Comparison of ENCODE assay signal across 18 cellular contexts in the genomic region with DNA sequence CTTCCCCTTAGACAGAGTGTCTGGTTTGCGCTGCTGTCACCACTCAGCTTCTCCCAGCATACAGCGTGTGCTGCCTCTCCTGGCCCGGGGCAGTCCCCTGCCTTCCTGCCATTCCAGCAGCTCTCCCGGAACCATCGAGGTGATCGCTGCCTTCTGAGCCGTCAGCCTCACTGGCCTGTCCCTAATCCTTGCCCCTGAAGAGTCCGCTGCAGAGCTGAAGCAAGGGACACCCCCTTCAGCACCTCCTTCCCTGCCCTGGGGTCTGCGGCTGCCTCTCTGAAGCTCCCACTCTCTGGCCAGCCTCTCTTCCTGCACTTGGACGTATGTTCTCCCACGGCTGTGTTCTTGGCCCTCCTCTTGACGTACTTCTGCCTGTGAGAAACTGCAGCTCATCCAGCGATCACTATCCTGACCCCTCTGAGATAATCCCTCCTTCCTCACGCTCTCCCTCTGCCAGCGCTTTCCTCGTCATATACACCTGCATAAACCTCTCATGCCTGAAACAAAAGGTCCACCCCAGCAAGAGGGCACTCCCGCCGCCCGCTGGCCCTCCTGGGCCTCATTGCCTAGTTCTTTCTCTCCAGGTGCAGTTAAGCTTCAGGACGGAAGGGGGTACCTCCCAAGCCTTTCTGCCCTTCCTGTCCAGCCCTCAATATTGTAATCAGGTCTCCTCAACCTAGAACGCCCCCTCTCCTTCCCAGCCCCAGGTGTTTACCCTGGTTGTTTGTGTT.
DNase-seq lines count a peak whose midpoint lies in the region; ATAC-seq and TF ChIP-seq lines count a peak whose summit lies in the region.
"Had no signal": no experiment of that assay in that cellular context is flagged by ENCODE, and none has a peak within 500 bp of the region (broad histone marks: within the 10 kb centered on the region; RNA-seq: fewer than 3 reads in every experiment).

No MANE protein-coding gene starts in this region.

- H3K27me3 Mint-ChIP-seq in activated CD4-positive, alpha-beta T cell treated with anti-CD3 and anti-CD28 coated beads, Interleukin-2, amount 10 ng/mL, durations not matched to agents 24 days and 14 days, result no peaks in the 10 kb centered on the region
- no peaks in the 10 kb centered on the region for H3K27me3 Mint-ChIP-seq in H9 (ENCODE audit: low read depth)
- no peaks in the 10 kb centered on the region for H3K27me3 Mint-ChIP-seq in activated T-helper 1 cell treated with anti-CD3 and anti-CD28 coated beads, Interleukin-12 subunit alpha, Interleukin-12 subunit beta, Interleukin-2, Interleukin-4 antibody, amounts not matched to agents 30 ng/mL and 10 ng/mL and 1 ng/mL, durations not matched to agents 14 hours and 24 hours and 36 hours (ENCODE audit: insufficient read depth)
- H3K27me3 Mint-ChIP-seq in glutamatergic neuron (ENCODE audit: unreplicated experiment), result peaks cover 1% of the 10 kb centered on the region
- H3K27me3 Mint-ChIP-seq: stimulated activated naive CD8-positive, alpha-beta T cell treated with anti-CD3 and anti-CD28 coated beads, Interleukin-15, amount 100 ng/mL, for 72 hours had no signal

- H3K23ac ChIP-seq in H9 (ENCODE audit: insufficient read length, low read depth, low read length) (no peak overlapping the region), neuronal stem cell (ENCODE audit: low read depth, low read length, poor library complexity) (peak overlapping the region; percentile 53)

- no peaks in the 10 kb centered on the region for H3K23me2 ChIP-seq in H9 (ENCODE audit: insufficient read length, low read depth, low read length, poor library complexity, severe bottlenecking)

- H3K79me1 ChIP-seq in H9 (ENCODE audit: insufficient read depth, low read depth, low read length, poor library complexity, severe bottlenecking), result no peaks in the 10 kb centered on the region
- H3K79me1 ChIP-seq in neuronal stem cell (ENCODE audit: low read depth, low read length), result no peaks in the 10 kb centered on the region

- H2AK5ac ChIP-seq in H9 (ENCODE audit: insufficient read length, low read length) (no peak overlapping the region), neuronal stem cell (ENCODE audit: low read depth, low read length) (peak overlapping the region; percentile 17)

- H3K36me3 ChIP-seq in neuronal stem cell (replicated peaks in 1 of 2; ENCODE audit: control insufficient read depth in 2 of 2, insufficient read depth in 2 of 2, low read length in 2 of 2), result no peaks in the 10 kb centered on the region
- H3K36me3 ChIP-seq: adrenal gland, prostate gland, vagina had no signal

- no peak for ATAC-seq in GM21825 (IDR thresholded peaks at IDR 0.05; ENCODE audit: unreplicated experiment)
- ATAC-seq: HCT116; stimulated activated naive CD8-positive, alpha-beta T cell treated with anti-CD3 and anti-CD28 coated beads, Interleukin-15, amount 100 ng/mL, for 72 hours had no signal

- H3K79me2 ChIP-seq in H9 (ENCODE audit: insufficient read depth, low read length), result no peaks in the 10 kb centered on the region

- no peaks in the 10 kb centered on the region for H3K27me3 ChIP-seq in H9 (ENCODE audit: insufficient read depth, low read length)
- H3K27me3 ChIP-seq in neuronal stem cell (ENCODE audit: control insufficient read depth in 3 of 3, insufficient read depth in 3 of 3, low read depth in 1 of 3, low read length in 3 of 3), result no peaks in the 10 kb centered on the region
- H3K27me3 ChIP-seq: adrenal gland, vagina had no signal

- WGBS in H9 (ENCODE audit: extremely low coverage, insufficient read length, low lambda C conversion rate), result no CpG with 5 or more reads among the region's 21 CpGs
- WGBS in neuronal stem cell (ENCODE audit: extremely low coverage in 2 of 2, insufficient read length in 2 of 2, insufficient replicate concordance in 1 of 2), 2 donors, result no CpG with 5 or more reads among the region's 21 CpGs

- H4K91ac ChIP-seq in H9 (ENCODE audit: insufficient read length, low read depth, low read length) (no peak overlapping the region), neuronal stem cell (ENCODE audit: low read depth, low read length, poor library complexity) (no peak overlapping the region)

- no peak overlapping the region for H4K5ac ChIP-seq in H9 (ENCODE audit: insufficient read length, low read depth, low read length)

- H3K27ac ChIP-seq in H9 (ENCODE audit: insufficient read length, low read depth, low read length), result no peak overlapping the region
- H3K27ac ChIP-seq in neuronal stem cell (replicated peaks; ENCODE audit: low read length), result no peak overlapping the region
- H3K27ac ChIP-seq: adrenal gland, left ventricle myocardium inferior, prostate gland, vagina had no signal

- H3K4me2 ChIP-seq in H9 (ENCODE audit: insufficient read depth, insufficient read length, low read length), result no peak overlapping the region
- no peak overlapping the region for H3K4me2 ChIP-seq in neuronal stem cell (ENCODE audit: insufficient read depth, low read length, poor library complexity, severe bottlenecking)

- no peak for DNase-seq in activated CD4-positive, alpha-beta T cell treated with anti-CD3 and anti-CD28 coated beads, Interleukin-2, amount 10 ng/mL, durations not matched to agents 24 days and 14 days
- no peak for DNase-seq in activated CD4-positive, alpha-beta T cell treated with anti-CD3 and anti-CD28 coated beads, Interleukin-2, amount 50 U/mL, for 4 hours
- DNase-seq in H9 (peak; percentile 29), neuronal stem cell (ENCODE audit: low spot score) (no peak), NCI-H446 (lab: John Stamatoyannopoulos, UW) (no peak), glutamatergic neuron (no peak)
- DNase-seq in activated T-helper 1 cell treated with anti-CD3 and anti-CD28 coated beads, Interleukin-12 subunit alpha, Interleukin-12 subunit beta, Interleukin-2, Interleukin-4 antibody, amounts not matched to agents 30 ng/mL and 10 ng/mL and 1 ng/mL, durations not matched to agents 14 hours and 24 hours and 36 hours (ENCODE audit: low spot score), result no peak
- DNase-seq: caudate nucleus; GF-D8; left ventricle myocardium inferior; NCI-H446 treated with DMSO at 0.1 percent for 48 hours; OCI-M1; stimulated activated naive CD8-positive, alpha-beta T cell treated with anti-CD3 and anti-CD28 coated beads, Interleukin-15, amount 100 ng/mL, for 72 hours had no signal

- H3K4me3 Mint-ChIP-seq in activated CD4-positive, alpha-beta T cell treated with anti-CD3 and anti-CD28 coated beads, Interleukin-2, amount 10 ng/mL, durations not matched to agents 24 days and 14 days, result peak overlapping the region; percentile 6
- no peak overlapping the region; a peak in 1 of 5 replicates for H3K4me3 Mint-ChIP-seq in H9
- peak overlapping the region; percentile 3 for H3K4me3 Mint-ChIP-seq in activated T-helper 1 cell treated with anti-CD3 and anti-CD28 coated beads, Interleukin-12 subunit alpha, Interleukin-12 subunit beta, Interleukin-2, Interleukin-4 antibody, amounts not matched to agents 30 ng/mL and 10 ng/mL and 1 ng/mL, durations not matched to agents 14 hours and 24 hours and 36 hours
- no peak overlapping the region for H3K4me3 Mint-ChIP-seq in glutamatergic neuron (ENCODE audit: unreplicated experiment)

- no peaks in the 10 kb centered on the region for H3K9me3 Mint-ChIP-seq in activated CD4-positive, alpha-beta T cell treated with anti-CD3 and anti-CD28 coated beads, Interleukin-2, amount 10 ng/mL, durations not matched to agents 24 days and 14 days
- H3K9me3 Mint-ChIP-seq in H9, result no peaks in the 10 kb centered on the region; a peak in 1 of 5 replicates
- H3K9me3 Mint-ChIP-seq in activated T-helper 1 cell treated with anti-CD3 and anti-CD28 coated beads, Interleukin-12 subunit alpha, Interleukin-12 subunit beta, Interleukin-2, Interleukin-4 antibody, amounts not matched to agents 30 ng/mL and 10 ng/mL and 1 ng/mL, durations not matched to agents 14 hours and 24 hours and 36 hours, result no peaks in the 10 kb centered on the region
- peaks cover 6% of the 10 kb centered on the region for H3K9me3 Mint-ChIP-seq in glutamatergic neuron (ENCODE audit: unreplicated experiment)
- H3K9me3 Mint-ChIP-seq: stimulated activated naive CD8-positive, alpha-beta T cell treated with anti-CD3 and anti-CD28 coated beads, Interleukin-15, amount 100 ng/mL, for 72 hours had no signal

- no peak overlapping the region for H2BK20ac ChIP-seq in H9 (ENCODE audit: low read depth, low read length, poor library complexity, severe bottlenecking)

- H3K56ac ChIP-seq in H9 (ENCODE audit: insufficient read length, low read depth, low read length), result no peak overlapping the region

- H3K9ac ChIP-seq in H9 (ENCODE audit: extremely low read depth, insufficient read length, low read length), result no peak overlapping the region
- no peak overlapping the region for H3K9ac ChIP-seq in neuronal stem cell (ENCODE audit: low read depth, low read length, poor library complexity)

- peak overlapping the region; percentile 71 for H3K27ac Mint-ChIP-seq in activated CD4-positive, alpha-beta T cell treated with anti-CD3 and anti-CD28 coated beads, Interleukin-2, amount 10 ng/mL, durations not matched to agents 24 days and 14 days
- H3K27ac Mint-ChIP-seq in H9, result peak overlapping the region; percentile 0 to 69 (median 63); a peak in 6 of 7 replicates
- H3K27ac Mint-ChIP-seq in activated T-helper 1 cell treated with anti-CD3 and anti-CD28 coated beads, Interleukin-12 subunit alpha, Interleukin-12 subunit beta, Interleukin-2, Interleukin-4 antibody, amounts not matched to agents 30 ng/mL and 10 ng/mL and 1 ng/mL, durations not matched to agents 14 hours and 24 hours and 36 hours, result peak overlapping the region; percentile 28
- no peak overlapping the region for H3K27ac Mint-ChIP-seq in glutamatergic neuron (ENCODE audit: unreplicated experiment)
- H3K27ac Mint-ChIP-seq: stimulated activated naive CD8-positive, alpha-beta T cell treated with anti-CD3 and anti-CD28 coated beads, Interleukin-15, amount 100 ng/mL, for 72 hours had no signal

- H2BK15ac ChIP-seq in H9 (ENCODE audit: low read depth, low read length), result no peak overlapping the region
- H2BK15ac ChIP-seq in neuronal stem cell (ENCODE audit: low read length), result no peak overlapping the region

- H3K36me3 Mint-ChIP-seq in activated CD4-positive, alpha-beta T cell treated with anti-CD3 and anti-CD28 coated beads, Interleukin-2, amount 10 ng/mL, durations not matched to agents 24 days and 14 days (ENCODE audit: low read depth), result peaks cover 31% of the 10 kb centered on the region
- H3K36me3 Mint-ChIP-seq in H9 (ENCODE audit: insufficient read depth in 1 of 3, low read depth in 3 of 3) (no peaks in the 10 kb centered on the region), glutamatergic neuron (ENCODE audit: unreplicated experiment) (no peaks in the 10 kb centered on the region)
- peaks cover 29% of the 10 kb centered on the region for H3K36me3 Mint-ChIP-seq in activated T-helper 1 cell treated with anti-CD3 and anti-CD28 coated beads, Interleukin-12 subunit alpha, Interleukin-12 subunit beta, Interleukin-2, Interleukin-4 antibody, amounts not matched to agents 30 ng/mL and 10 ng/mL and 1 ng/mL, durations not matched to agents 14 hours and 24 hours and 36 hours (ENCODE audit: low read depth)

- H3K18ac ChIP-seq in H9 (ENCODE audit: insufficient read length, low read depth, low read length) (no peak overlapping the region), neuronal stem cell (ENCODE audit: low read length) (peak overlapping the region; percentile 42)

- H3K9me3 ChIP-seq in H9 (ENCODE audit: control insufficient read depth, low read depth, low read length), result no peaks in the 10 kb centered on the region
- no peaks in the 10 kb centered on the region for H3K9me3 ChIP-seq in neuronal stem cell (replicated peaks in 1 of 2; ENCODE audit: control insufficient read depth in 2 of 2, insufficient read depth in 1 of 2, low read depth in 1 of 2, low read length in 2 of 2)
- H3K9me3 ChIP-seq: adrenal gland, left ventricle myocardium inferior, prostate gland, vagina had no signal

- peaks cover 68% of the 10 kb centered on the region for H3K4me1 Mint-ChIP-seq in activated CD4-positive, alpha-beta T cell treated with anti-CD3 and anti-CD28 coated beads, Interleukin-2, amount 10 ng/mL, durations not matched to agents 24 days and 14 days
- H3K4me1 Mint-ChIP-seq in H9 (peaks cover 13 to 29% of the 10 kb centered on the region in 2 experiments), glutamatergic neuron (ENCODE audit: low read depth, unreplicated experiment) (peaks cover 33% of the 10 kb centered on the region)
- H3K4me1 Mint-ChIP-seq in activated T-helper 1 cell treated with anti-CD3 and anti-CD28 coated beads, Interleukin-12 subunit alpha, Interleukin-12 subunit beta, Interleukin-2, Interleukin-4 antibody, amounts not matched to agents 30 ng/mL and 10 ng/mL and 1 ng/mL, durations not matched to agents 14 hours and 24 hours and 36 hours (ENCODE audit: low read depth), result peaks cover 77% of the 10 kb centered on the region

- H2BK120ac ChIP-seq in H9 (ENCODE audit: low read depth, low read length, poor library complexity, severe bottlenecking), result no peak overlapping the region
- H2BK120ac ChIP-seq in neuronal stem cell (ENCODE audit: low read depth, low read length), result no peak overlapping the region

- no peak overlapping the region for H3T11ph ChIP-seq in H9 (ENCODE audit: low read length)

- H4K8ac ChIP-seq in H9 (replicated peaks; ENCODE audit: insufficient read length, low read depth, low read length) (no peak overlapping the region), neuronal stem cell (ENCODE audit: low read depth, low read length) (no peak overlapping the region)

- intact Hi-C loops in activated CD4-positive, alpha-beta T cell treated with anti-CD3 and anti-CD28 coated beads, Interleukin-2, amount 10 ng/mL, durations not matched to agents 24 days and 14 days (cut with micrococcal nuclease), result no loop called here
- intact Hi-C loops in activated T-helper 1 cell treated with anti-CD3 and anti-CD28 coated beads, Interleukin-12 subunit alpha, Interleukin-12 subunit beta, Interleukin-2, Interleukin-4 antibody, amounts not matched to agents 30 ng/mL and 10 ng/mL and 1 ng/mL, durations not matched to agents 14 hours and 24 hours and 36 hours (cut with micrococcal nuclease), result no loop called here

- no peak overlapping the region for H2BK12ac ChIP-seq in H9 (ENCODE audit: insufficient read length, low read depth, low read length)
- H2BK12ac ChIP-seq in neuronal stem cell (ENCODE audit: low read length), result no peak overlapping the region

- H2BK5ac ChIP-seq in H9 (ENCODE audit: insufficient read length, low read length) (peak overlapping the region; percentile 49), neuronal stem cell (ENCODE audit: low read length) (no peak overlapping the region)

- H3K4ac ChIP-seq in H9 (ENCODE audit: low read depth, low read length) (no peak overlapping the region), neuronal stem cell (ENCODE audit: low read length) (no peak overlapping the region)

- H3K14ac ChIP-seq in H9 (ENCODE audit: insufficient read depth, low read length) (no peak overlapping the region; the same call in 1 of the 2 replicates), neuronal stem cell (ENCODE audit: low read length) (no peak overlapping the region)

- H3K4me1 ChIP-seq in H9 (ENCODE audit: insufficient read depth, low read length) (peaks cover 3% of the 10 kb centered on the region; the same call in 1 of the 2 replicates), neuronal stem cell (ENCODE audit: control insufficient read depth in 2 of 2, insufficient read depth in 1 of 2, low read depth in 1 of 2, low read length in 2 of 2) (peaks cover 0 to 2% of the 10 kb centered on the region in 2 donors)
- H3K4me1 ChIP-seq: adrenal gland, left ventricle myocardium inferior, prostate gland, vagina had no signal

- no peaks in the 10 kb centered on the region for H4K20me1 ChIP-seq in H9 (ENCODE audit: control insufficient read depth, insufficient read depth, insufficient read length)

- TF ChIP-seq CTCF in H9 (conservative IDR thresholded peaks at IDR 0.05), result no peak
- TF ChIP-seq CTCF in glutamatergic neuron (IDR thresholded peaks at IDR 0.05; ENCODE audit: partially characterized antibody, unreplicated experiment), result no peak

- H3K4me3 ChIP-seq in neuronal stem cell (ENCODE audit: low read length in 2 of 2), result no peak overlapping the region
- H3K4me3 ChIP-seq: adrenal gland, left ventricle myocardium inferior, prostate gland, vagina had no signal

- H2AFZ ChIP-seq in H9 (ENCODE audit: low read length) (no peak overlapping the region), neuronal stem cell (ENCODE audit: low read length) (no peak overlapping the region)

Comparison
In these comparisons a context has a peak if more than half of its experiments do, and no peak if none do; other contexts are left out.
1. H3K4me3 Mint-ChIP-seq: peak in activated CD4-positive, alpha-beta T cell treated with anti-CD3 and anti-CD28 coated beads, Interleukin-2, amount 10 ng/mL, durations not matched to agents 24 days and 14 days (single experiment) and activated T-helper 1 cell treated with anti-CD3 and anti-CD28 coated beads, Interleukin-12 subunit alpha, Interleukin-12 subunit beta, Interleukin-2, Interleukin-4 antibody, amounts not matched to agents 30 ng/mL and 10 ng/mL and 1 ng/mL, durations not matched to agents 14 hours and 24 hours and 36 hours (single experiment); none in H9 (0 of 2) and glutamatergic neuron (single experiment).